In the genomic region with DNA sequence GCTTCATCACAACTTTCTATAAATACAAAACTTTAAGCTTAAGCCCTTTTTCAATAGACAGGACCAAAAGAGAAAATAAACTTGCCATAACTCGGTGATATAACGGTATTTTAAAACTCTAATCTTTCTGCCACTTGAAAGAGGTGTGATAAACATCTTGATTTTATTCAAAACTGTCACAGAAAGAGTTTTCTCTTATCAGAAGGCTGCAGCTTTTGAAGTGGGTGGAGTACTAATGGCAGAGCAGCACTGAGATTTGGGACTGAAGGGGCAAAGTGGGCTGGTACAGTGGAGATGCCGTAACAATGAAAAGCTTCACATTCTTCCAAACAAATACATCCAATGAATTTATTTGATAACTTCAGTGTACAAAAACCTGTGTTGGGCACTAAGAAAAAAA, we compare ENCODE assay signal across 33 cellular contexts.
DNase-seq lines count a peak whose midpoint lies in the region; ATAC-seq, FAIRE-seq and TF ChIP-seq lines count a peak whose summit lies in the region.
"Had no signal": no experiment of that assay in that cellular context is flagged by ENCODE, and none has a peak within 500 bp of the region (broad histone marks: within the 10 kb centered on the region; RNA-seq: fewer than 3 reads in every experiment).

No MANE protein-coding gene starts in this region.

- CTCF ChIA-PET in K562 (lab: Yijun Ruan, JAX; ENCODE audit: low intra/inter-chr PET ratio): no interaction called here

- TF ChIP-seq POLR2A in K562 (conservative IDR thresholded peaks at IDR 0.05): no peak

- H3K9me1 ChIP-seq in K562 (ENCODE audit: control insufficient read depth, insufficient read depth, low read length): no peaks in the 10 kb centered on the region

- TF ChIP-seq CTCF in K562 (IDR thresholded peaks at IDR 0.05 in 2 of 3, conservative IDR thresholded peaks at IDR 0.05 in 1 of 3; ENCODE audit: insufficient read depth in 2 of 3, low read depth in 1 of 3, low read length in 3 of 3) (no peak), neural cell (IDR thresholded peaks at IDR 0.05; ENCODE audit: poor library complexity, severe bottlenecking) (no peak), tibial artery (IDR thresholded peaks at IDR 0.05) (no peak)

- 0% methylated on average over 3 of the region's 3 CpGs for WGBS in K562 (ENCODE audit: insufficient coverage, low coverage, missing lambda C conversion rate)

- no peak for ATAC-seq in K562
- ATAC-seq: A549; CD8-positive, alpha-beta T cell had no signal

- H3K9me3 ChIP-seq in K562 (replicated peaks; ENCODE audit: control insufficient read depth, insufficient read depth, low read depth, low read length): no peaks in the 10 kb centered on the region
- H3K9me3 ChIP-seq in neural cell (ENCODE audit: low read length): no peaks in the 10 kb centered on the region
- no peaks in the 10 kb centered on the region for H3K9me3 ChIP-seq in tibial artery
- H3K9me3 ChIP-seq: A549; BE2C; BLaER1; BLaER1 treated with 17β-estradiol and CSF1 and Interleukin-3, amounts not matched to agents 10 nM and 100 nM; Caco-2 had no signal

- no peaks in the 10 kb centered on the region for H3F3A ChIP-seq in neural cell (ENCODE audit: insufficient read depth, low read length, poor library complexity, severe bottlenecking)

- H3K9me2 ChIP-seq in neural cell (ENCODE audit: insufficient read depth, low read length): no peaks in the 10 kb centered on the region

- no peak overlapping the region for H3K4me2 ChIP-seq in K562 (ENCODE audit: insufficient read depth, low read length)
- H3K4me2 ChIP-seq in neural cell (ENCODE audit: low read length): no peak overlapping the region
- H3K4me2 ChIP-seq: A549; BLaER1; BLaER1 treated with 17β-estradiol and CSF1 and Interleukin-3, amounts not matched to agents 10 nM and 100 nM had no signal

- H3K36me3 ChIP-seq in K562 (ENCODE audit: control insufficient read depth, insufficient read depth, low read length) (no peaks in the 10 kb centered on the region), neural cell (ENCODE audit: insufficient read depth, low read length) (no peaks in the 10 kb centered on the region), tibial artery (no peaks in the 10 kb centered on the region)
- H3K36me3 ChIP-seq: BE2C; BLaER1; BLaER1 treated with 17β-estradiol and CSF1 and Interleukin-3, amounts not matched to agents 10 nM and 100 nM had no signal

- DNase-seq in OCI-M1 (lab: John Stamatoyannopoulos, UW): peak; percentile 3
- DNase-seq in K562 (ENCODE audit: extremely low read depth in 1 of 4, low spot score in 3 of 4): no peak
- DNase-seq in tibial artery: no peak
- DNase-seq in DMS53 treated with DMSO at 0.1 percent for 48 hours (lab: John Stamatoyannopoulos, UW; ENCODE audit: unreplicated experiment): no peak
- no peak for DNase-seq in NCI-H1436 (lab: John Stamatoyannopoulos, UW)
- DNase-seq: 8988T; ACHN; AML-193; BE2C; C1 segment of cervical spinal cord; Caco-2; Calu3; CD4-positive, alpha-beta memory T cell; CD4-positive, alpha-beta T cell; CD4-positive, CD25-positive, alpha-beta regulatory T cell; CD8-positive, alpha-beta memory T cell; CD8-positive, alpha-beta T cell; COR-L47; DMS 273 treated with DMSO at 0.1 percent for 48 hours; DMS153; DMS53; DMS79; DMS79 treated with DMSO at 0.1 percent for 48 hours; DND-41; EL had no signal

- H3K27ac ChIP-seq in K562 (ENCODE audit: extremely low read depth, low read depth, low read length) (no peak overlapping the region), neural cell (ENCODE audit: low read length) (peak overlapping the region; percentile 83), tibial artery (no peak overlapping the region)
- H3K27ac ChIP-seq: 22Rv1; A549; BLaER1; BLaER1 treated with 17β-estradiol and CSF1 and Interleukin-3, amounts not matched to agents 10 nM and 100 nM; C4-2B had no signal

- POLR2A ChIA-PET in K562 (lab: Yijun Ruan, JAX): interaction anchor here (0.7 kb wide), 1 partner anchor 36 kb away, joined by 3 read pairs; no protein-coding TSS in a partner anchor

- TF ChIP-seq RAD21 in K562 (CRISPR knock-in tag; conservative IDR thresholded peaks at IDR 0.05 in 1 of 2, IDR thresholded peaks at IDR 0.05 in 1 of 2) (no peak), neural cell (conservative IDR thresholded peaks at IDR 0.05) (no peak)

- no peaks in the 10 kb centered on the region for H4K20me1 ChIP-seq in K562 (replicated peaks; ENCODE audit: control insufficient read depth, insufficient read depth, low read length)
- no peaks in the 10 kb centered on the region for H4K20me1 ChIP-seq in neural cell (ENCODE audit: insufficient read depth)
- H4K20me1 ChIP-seq: BLaER1; BLaER1 treated with 17β-estradiol and CSF1 and Interleukin-3, amounts not matched to agents 10 nM and 100 nM had no signal

- H3K9ac ChIP-seq in K562 (ENCODE audit: insufficient read depth in 1 of 2, low read depth in 2 of 2, low read length in 2 of 2) (no peak overlapping the region), neural cell (ENCODE audit: low read length) (no peak overlapping the region)
- H3K9ac ChIP-seq: BLaER1; BLaER1 treated with 17β-estradiol and CSF1 and Interleukin-3, amounts not matched to agents 10 nM and 100 nM had no signal

- no peaks in the 10 kb centered on the region for H3K79me2 ChIP-seq in K562 (ENCODE audit: control insufficient read depth, insufficient read depth, low read length)
- H3K79me2 ChIP-seq in neural cell (replicated peaks; ENCODE audit: insufficient read depth, low read length): no peaks in the 10 kb centered on the region

- no TSS peak for BruUV-seq in K562 (replicated peaks; lab: Mats Ljungman, UMichigan)

- in situ Hi-C loops in K562 (cut with MboI): no loop called here

- peaks cover 0 to 3% of the 10 kb centered on the region in 2 experiments; a peak in 4 of 5 replicates for H3K27me3 ChIP-seq in K562 (ENCODE audit: control insufficient read depth in 2 of 2, insufficient read depth in 2 of 2, low read length in 2 of 2)
- H3K27me3 ChIP-seq in neural cell (ENCODE audit: insufficient read depth, low read depth, low read length): no peaks in the 10 kb centered on the region
- H3K27me3 ChIP-seq in tibial artery: no peaks in the 10 kb centered on the region
- H3K27me3 ChIP-seq: BE2C; BLaER1; BLaER1 treated with 17β-estradiol and CSF1 and Interleukin-3, amounts not matched to agents 10 nM and 100 nM had no signal

- H3K4me1 ChIP-seq in K562 (replicated peaks in 1 of 2; ENCODE audit: control insufficient read depth in 2 of 2, insufficient read depth in 2 of 2, low read length in 2 of 2) (peaks cover 0 to 12% of the 10 kb centered on the region in 2 experiments; a peak in 3 of 5 replicates), tibial artery (no peaks in the 10 kb centered on the region)
- H3K4me1 ChIP-seq: A549; BLaER1; BLaER1 treated with 17β-estradiol and CSF1 and Interleukin-3, amounts not matched to agents 10 nM and 100 nM; Caco-2 had no signal

- no peak for FAIRE-seq in K562 (lab: Jason Lieb, UNC)
- FAIRE-seq: A204.1, A549, D721Med had no signal

- H3K4me3 ChIP-seq in K562 (no peak overlapping the region), neural cell (ENCODE audit: low read length) (no peak overlapping the region), tibial artery (no peak overlapping the region)
- H3K4me3 ChIP-seq: A549; BLaER1; BLaER1 treated with 17β-estradiol and CSF1 and Interleukin-3, amounts not matched to agents 10 nM and 100 nM had no signal

- H2AFZ ChIP-seq in K562 (ENCODE audit: low read depth, low read length) (no peak overlapping the region), neural cell (ENCODE audit: low read depth, low read length) (no peak overlapping the region)

- TF ChIP-seq EP300 in K562 (IDR thresholded peaks at IDR 0.05; ENCODE audit: low read length) (no peak), neural cell (conservative IDR thresholded peaks at IDR 0.05; ENCODE audit: poor library complexity, severe bottlenecking) (no peak)

- intact Hi-C loops in K562 (cut with micrococcal nuclease) (no loop called here), tibial artery (cut with DNase I; ENCODE audit: low total_unique reads) (no loop called here)

TF ChIP-seq in neural cell, 6 proteins besides CTCF, POLR2A, EP300 and RAD21:
- TF ChIP-seq POLR2AphosphoS5 (IDR thresholded peaks at IDR 0.05) (no peak), TAF1 (IDR thresholded peaks at IDR 0.05; ENCODE audit: low read depth) (no peak), MXI1 (conservative IDR thresholded peaks at IDR 0.05; ENCODE audit: poor library complexity, severe bottlenecking) (no peak), SMC3 (conservative IDR thresholded peaks at IDR 0.05; ENCODE audit: poor library complexity) (no peak), EZH2 (IDR thresholded peaks at IDR 0.05; ENCODE audit: borderline replicate concordance, insufficient read depth, low read length, poor library complexity, severe bottlenecking) (no peak)
- TF ChIP-seq, protein P1, sequence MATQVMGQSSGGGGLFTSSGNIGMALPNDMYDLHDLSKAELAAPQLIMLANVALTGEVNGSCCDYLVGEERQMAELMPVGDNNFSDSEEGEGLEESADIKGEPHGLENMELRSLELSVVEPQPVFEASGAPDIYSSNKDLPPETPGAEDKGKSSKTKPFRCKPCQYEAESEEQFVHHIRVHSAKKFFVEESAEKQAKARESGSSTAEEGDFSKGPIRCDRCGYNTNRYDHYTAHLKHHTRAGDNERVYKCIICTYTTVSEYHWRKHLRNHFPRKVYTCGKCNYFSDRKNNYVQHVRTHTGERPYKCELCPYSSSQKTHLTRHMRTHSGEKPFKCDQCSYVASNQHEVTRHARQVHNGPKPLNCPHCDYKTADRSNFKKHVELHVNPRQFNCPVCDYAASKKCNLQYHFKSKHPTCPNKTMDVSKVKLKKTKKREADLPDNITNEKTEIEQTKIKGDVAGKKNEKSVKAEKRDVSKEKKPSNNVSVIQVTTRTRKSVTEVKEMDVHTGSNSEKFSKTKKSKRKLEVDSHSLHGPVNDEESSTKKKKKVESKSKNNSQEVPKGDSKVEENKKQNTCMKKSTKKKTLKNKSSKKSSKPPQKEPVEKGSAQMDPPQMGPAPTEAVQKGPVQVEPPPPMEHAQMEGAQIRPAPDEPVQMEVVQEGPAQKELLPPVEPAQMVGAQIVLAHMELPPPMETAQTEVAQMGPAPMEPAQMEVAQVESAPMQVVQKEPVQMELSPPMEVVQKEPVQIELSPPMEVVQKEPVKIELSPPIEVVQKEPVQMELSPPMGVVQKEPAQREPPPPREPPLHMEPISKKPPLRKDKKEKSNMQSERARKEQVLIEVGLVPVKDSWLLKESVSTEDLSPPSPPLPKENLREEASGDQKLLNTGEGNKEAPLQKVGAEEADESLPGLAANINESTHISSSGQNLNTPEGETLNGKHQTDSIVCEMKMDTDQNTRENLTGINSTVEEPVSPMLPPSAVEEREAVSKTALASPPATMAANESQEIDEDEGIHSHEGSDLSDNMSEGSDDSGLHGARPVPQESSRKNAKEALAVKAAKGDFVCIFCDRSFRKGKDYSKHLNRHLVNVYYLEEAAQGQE (IDR thresholded peaks at IDR 0.05; ENCODE audit: borderline replicate concordance): no peak
